Comparison of ENCODE assay signal across 20 cellular contexts in genomic region chr13:83798731-83799130, GRCh38.
DNase-seq lines count a peak whose midpoint lies in the region; ATAC-seq, FAIRE-seq and TF ChIP-seq lines count a peak whose summit lies in the region.
"Had no signal": no experiment of that assay in that cellular context is flagged by ENCODE, and none has a peak within 500 bp of the region (broad histone marks: within the 10 kb centered on the region; RNA-seq: fewer than 3 reads in every experiment).

No MANE protein-coding gene starts in this region.

- TF ChIP-seq CTCF in MCF 10A (IDR thresholded peaks at IDR 0.05; ENCODE audit: unreplicated experiment): no peak
- no peak for TF ChIP-seq CTCF in breast epithelium (IDR thresholded peaks at IDR 0.05)
- no peak for TF ChIP-seq CTCF in fibroblast of mammary gland (conservative IDR thresholded peaks at IDR 0.05; ENCODE audit: control insufficient read depth, insufficient read depth, low read depth, low read length)
- no peak for TF ChIP-seq CTCF in pancreas (IDR thresholded peaks at IDR 0.05)

- H3K27ac Mint-ChIP-seq in MCF 10A (ENCODE audit: low read depth, unreplicated experiment): no peak overlapping the region
- no peak overlapping the region for H3K27ac Mint-ChIP-seq in activated CD8-positive, alpha-beta T cell treated with anti-CD3 and anti-CD28 coated beads, Interleukin-2, amount 10 ng/mL, durations not matched to agents 7 days and 5 days
- H3K27ac Mint-ChIP-seq: CD4-positive, alpha-beta memory T cell; H9 had no signal

- POLR2A ChIA-PET in MCF 10A (lab: Yijun Ruan, JAX): no interaction called here
- POLR2A ChIA-PET in activated CD8-positive, alpha-beta T cell treated with anti-CD3 and anti-CD28 coated beads, Interleukin-2, amount 10 ng/mL, durations not matched to agents 7 days and 5 days (lab: Charles Lee): no interaction called here

- H3K4me1 ChIP-seq in breast epithelium: no peaks in the 10 kb centered on the region
- no peaks in the 10 kb centered on the region for H3K4me1 ChIP-seq in adipocyte (ENCODE audit: control insufficient read depth, insufficient read depth, low read length)
- H3K4me1 ChIP-seq in pancreas: no peaks in the 10 kb centered on the region

- H3K27me3 ChIP-seq in breast epithelium (no peaks in the 10 kb centered on the region), adipocyte (replicated peaks; ENCODE audit: control insufficient read depth, insufficient read depth, low read length) (no peaks in the 10 kb centered on the region), pancreas (no peaks in the 10 kb centered on the region)

- no peak for ATAC-seq in activated CD8-positive, alpha-beta T cell treated with anti-CD3 and anti-CD28 coated beads, Interleukin-2, amount 10 ng/mL, durations not matched to agents 7 days and 5 days
- ATAC-seq in pancreas: no peak

- no peaks in the 10 kb centered on the region for H3K27me3 Mint-ChIP-seq in MCF 10A (ENCODE audit: insufficient read depth, unreplicated experiment)
- no peaks in the 10 kb centered on the region for H3K27me3 Mint-ChIP-seq in activated CD8-positive, alpha-beta T cell treated with anti-CD3 and anti-CD28 coated beads, Interleukin-2, amount 10 ng/mL, durations not matched to agents 7 days and 5 days (ENCODE audit: low read depth)
- H3K27me3 Mint-ChIP-seq: CD4-positive, alpha-beta memory T cell had no signal

- H3K9me3 ChIP-seq in breast epithelium (peaks cover 0 to 6% of the 10 kb centered on the region in 2 donors), adipocyte (ENCODE audit: control insufficient read depth, low read length) (no peaks in the 10 kb centered on the region), pancreas (no peaks in the 10 kb centered on the region)

- H3K9ac ChIP-seq in adipocyte (ENCODE audit: low read length): no peak overlapping the region

- H3K27ac ChIP-seq in breast epithelium (no peak overlapping the region), pancreas (no peak overlapping the region)
- H3K27ac ChIP-seq: 22Rv1 had no signal

- peak; percentile 0 for DNase-seq in MCF 10A (ENCODE audit: unreplicated experiment)
- no peak for DNase-seq in breast epithelium (ENCODE audit: low spot score in 2 of 2)
- peak; percentile 69 for DNase-seq in adipocyte (ENCODE audit: low read depth)
- peak; percentile 22 for DNase-seq in fibroblast of mammary gland (ENCODE audit: low read depth)
- no peak for DNase-seq in middle frontal gyrus (ENCODE audit: extremely low spot score, low spot score)
- DNase-seq in activated CD8-positive, alpha-beta T cell treated with anti-CD3 and anti-CD28 coated beads, Interleukin-2, amount 10 ng/mL, durations not matched to agents 7 days and 5 days: no peak
- DNase-seq in cardiac septum (ENCODE audit: low spot score): no peak
- no peak for DNase-seq in pancreas
- DNase-seq: CD4-positive, alpha-beta memory T cell; DMS79 treated with DMSO at 0.1 percent for 48 hours; GF-D8; H9; NCI-H1436 treated with DMSO at 0.1 percent for 48 hours; NCI-H2029 treated with DMSO at 0.1 percent for 48 hours; NCI-H2171 treated with DMSO at 0.1 percent for 48 hours; NCI-H748 treated with DMSO at 0.1 percent for 48 hours; OCI-M1; RPMI8226 had no signal

- no peaks in the 10 kb centered on the region for H3K36me3 ChIP-seq in breast epithelium
- H3K36me3 ChIP-seq in adipocyte (ENCODE audit: control insufficient read depth, insufficient read depth, low read length, severe bottlenecking): no peaks in the 10 kb centered on the region
- no peaks in the 10 kb centered on the region for H3K36me3 ChIP-seq in pancreas

- peaks cover 6% of the 10 kb centered on the region for H3K4me1 Mint-ChIP-seq in MCF 10A (ENCODE audit: insufficient read depth, unreplicated experiment)
- H3K4me1 Mint-ChIP-seq in activated CD8-positive, alpha-beta T cell treated with anti-CD3 and anti-CD28 coated beads, Interleukin-2, amount 10 ng/mL, durations not matched to agents 7 days and 5 days (ENCODE audit: low read depth): no peaks in the 10 kb centered on the region
- H3K4me1 Mint-ChIP-seq: CD4-positive, alpha-beta memory T cell had no signal

- 45 to 47% methylated on average over 1 of the region's 1 CpG for WGBS in pancreas, 2 donors

- intact Hi-C loops in MCF 10A (cut with micrococcal nuclease): no loop called here
- intact Hi-C loops in breast epithelium (cut with DNase I; ENCODE audit: low total_unique reads): no loop called here
- intact Hi-C loops in cardiac septum (cut with DNase I): no loop called here
- intact Hi-C loops in pancreas (cut with DNase I): no loop called here

- FAIRE-seq in pancreas (lab: Jason Lieb, UNC): no peak
- FAIRE-seq: D721Med had no signal

- no peak overlapping the region for H3K4me3 Mint-ChIP-seq in MCF 10A (ENCODE audit: unreplicated experiment)
- H3K4me3 Mint-ChIP-seq in activated CD8-positive, alpha-beta T cell treated with anti-CD3 and anti-CD28 coated beads, Interleukin-2, amount 10 ng/mL, durations not matched to agents 7 days and 5 days: no peak overlapping the region
- H3K4me3 Mint-ChIP-seq: CD4-positive, alpha-beta memory T cell; H9 had no signal

- H3K4me3 ChIP-seq in breast epithelium (no peak overlapping the region), adipocyte (ENCODE audit: low read length) (no peak overlapping the region), fibroblast of mammary gland (ENCODE audit: control insufficient read depth, low read depth, low read length) (no peak overlapping the region), pancreas (no peak overlapping the region)

- no peaks in the 10 kb centered on the region for H3K9me3 Mint-ChIP-seq in MCF 10A (ENCODE audit: unreplicated experiment)
- H3K9me3 Mint-ChIP-seq in activated CD8-positive, alpha-beta T cell treated with anti-CD3 and anti-CD28 coated beads, Interleukin-2, amount 10 ng/mL, durations not matched to agents 7 days and 5 days (ENCODE audit: insufficient read depth): no peaks in the 10 kb centered on the region

- no TSS peak for BruUV-seq in MCF 10A (replicated peaks; lab: Mats Ljungman, UMichigan)

- H3K36me3 Mint-ChIP-seq in MCF 10A (ENCODE audit: insufficient read depth, unreplicated experiment): no peaks in the 10 kb centered on the region
- no peaks in the 10 kb centered on the region for H3K36me3 Mint-ChIP-seq in activated CD8-positive, alpha-beta T cell treated with anti-CD3 and anti-CD28 coated beads, Interleukin-2, amount 10 ng/mL, durations not matched to agents 7 days and 5 days (ENCODE audit: low read depth)
- H3K36me3 Mint-ChIP-seq: CD4-positive, alpha-beta memory T cell had no signal

- CTCF ChIA-PET in MCF 10A (lab: Yijun Ruan, JAX): no interaction called here
- CTCF ChIA-PET in activated CD8-positive, alpha-beta T cell treated with anti-CD3 and anti-CD28 coated beads, Interleukin-2, amount 10 ng/mL, durations not matched to agents 7 days and 5 days (lab: Charles Lee): no interaction called here

- TF ChIP-seq POLR2A in breast epithelium (IDR thresholded peaks at IDR 0.05): no peak

Comparison
In these comparisons a context has a peak if more than half of its experiments do, and no peak if none do; other contexts are left out.
1. DNase-seq: peak in MCF 10A (single experiment), adipocyte (single experiment) and fibroblast of mammary gland (single experiment); none in breast epithelium (0 of 2), middle frontal gyrus (single experiment), activated CD8-positive, alpha-beta T cell treated with anti-CD3 and anti-CD28 coated beads, Interleukin-2, amount 10 ng/mL, durations not matched to agents 7 days and 5 days (single experiment), cardiac septum (single experiment) and pancreas (0 of 6).